Comparison of ENCODE assay signal across 8 cellular contexts in genomic region chr1:59697138-59697811, GRCh38.
DNase-seq lines count a peak whose midpoint lies in the region; FAIRE-seq and TF ChIP-seq lines count a peak whose summit lies in the region.

No MANE protein-coding gene starts in this region.

- CTCF ChIA-PET in endothelial cell of umbilical vein (lab: Charles Lee) = interaction anchor here (0.9 to 3.3 kb wide), 8 partner anchors 19 to 913 kb away, joined by 3 to 20 read pairs (median 10); partner anchors contain the start of gene JUN

- no peak for TF ChIP-seq POLR2A in endothelial cell of umbilical vein (IDR thresholded peaks at IDR 0.05; ENCODE audit: low read depth, low read length)

- POLR2A ChIA-PET in endothelial cell of umbilical vein (lab: Charles Lee) = no interaction called here

- intact Hi-C loops in endothelial cell of umbilical vein (cut with micrococcal nuclease) (loop anchor here (5.0 kb wide), 1 partner anchor 1180 kb away; no protein-coding TSS in a partner anchor), kidney (cut with DNase I) (no loop called here)

- peak overlapping the region; percentile 75 for H2AFZ ChIP-seq in endothelial cell of umbilical vein (ENCODE audit: low read depth, low read length)

- H3K27me3 ChIP-seq in endothelial cell of umbilical vein (ENCODE audit: control insufficient read depth in 2 of 2, insufficient read depth in 2 of 2, low read length in 2 of 2) (no peaks in the 10 kb centered on the region), brain microvascular endothelial cell (replicated peaks) (no peaks in the 10 kb centered on the region)

- no peaks in the 10 kb centered on the region for H4K20me1 ChIP-seq in endothelial cell of umbilical vein (replicated peaks; ENCODE audit: control insufficient read depth, extremely low read depth, insufficient read depth, low read length)

- H3K4me2 ChIP-seq in endothelial cell of umbilical vein (ENCODE audit: insufficient read depth, low read length) = no peak overlapping the region

- FAIRE-seq in endothelial cell of umbilical vein (lab: Jason Lieb, UNC) = no peak
- FAIRE-seq in kidney (lab: Jason Lieb, UNC) = no peak

- H3K4me3 ChIP-seq in endothelial cell of umbilical vein (replicated peaks in 1 of 3; ENCODE audit: insufficient read depth in 1 of 3, low read depth in 1 of 3, low read length in 3 of 3) (no peak overlapping the region), kidney (ENCODE audit: low read length in 2 of 2) (no peak overlapping the region), brain microvascular endothelial cell (ENCODE audit: low read depth, low read length) (no peak overlapping the region)

- H3K79me2 ChIP-seq in endothelial cell of umbilical vein (ENCODE audit: control insufficient read depth, insufficient read depth, low read length) = no peaks in the 10 kb centered on the region

- no peaks in the 10 kb centered on the region for H3K36me3 ChIP-seq in endothelial cell of umbilical vein (ENCODE audit: control insufficient read depth in 2 of 2, extremely low read depth in 1 of 2, insufficient read depth in 2 of 2, low read length in 2 of 2)
- no peaks in the 10 kb centered on the region for H3K36me3 ChIP-seq in kidney (ENCODE audit: control insufficient read depth in 1 of 2, insufficient read depth in 2 of 2, low read length in 2 of 2)
- H3K36me3 ChIP-seq in brain microvascular endothelial cell (replicated peaks) = no peaks in the 10 kb centered on the region

- TF ChIP-seq CTCF in endothelial cell of umbilical vein (IDR thresholded peaks at IDR 0.05; ENCODE audit: extremely low read depth in 1 of 2, insufficient read depth in 1 of 2, low read depth in 1 of 2, low read length in 2 of 2) (no peak), kidney (IDR thresholded peaks at IDR 0.05; ENCODE audit: borderline replicate concordance, extremely low read depth, insufficient read depth) (no peak), brain microvascular endothelial cell (IDR thresholded peaks at IDR 0.05; ENCODE audit: low read depth, low read length, missing control alignments) (no peak)

- no peak overlapping the region for H3K27ac ChIP-seq in endothelial cell of umbilical vein (ENCODE audit: insufficient read depth, low read depth, low read length)
- no peak overlapping the region for H3K27ac ChIP-seq in kidney (ENCODE audit: low read depth in 2 of 2, low read length in 2 of 2)
- no peak overlapping the region for H3K27ac ChIP-seq in brain microvascular endothelial cell

- in situ Hi-C loops in brain microvascular endothelial cell (cut with HindIII; ENCODE audit: low pct_ligation_motif_present, low sequenced_read_pairs) = loop anchor here (25.0 kb wide), 1 partner anchor 935 kb away; no protein-coding TSS in a partner anchor

- no peaks in the 10 kb centered on the region for H3K4me1 ChIP-seq in endothelial cell of umbilical vein (ENCODE audit: control insufficient read depth, extremely low read depth, insufficient read depth, low read length)
- H3K4me1 ChIP-seq in kidney (ENCODE audit: control insufficient read depth in 1 of 2, insufficient read depth in 1 of 2, low read depth in 1 of 2, low read length in 2 of 2) = peaks cover 0 to 3% of the 10 kb centered on the region in 2 donors

- H3K9me3 ChIP-seq in endothelial cell of umbilical vein (replicated peaks; ENCODE audit: control insufficient read depth, insufficient read depth, low read length) = no peaks in the 10 kb centered on the region
- no peaks in the 10 kb centered on the region for H3K9me3 ChIP-seq in kidney (ENCODE audit: control insufficient read depth in 1 of 2, low read length in 2 of 2)

- BruUV-seq in endothelial cell of umbilical vein (replicated peaks; lab: Mats Ljungman, UMichigan) = no TSS peak

- H3K9ac ChIP-seq in endothelial cell of umbilical vein (replicated peaks; ENCODE audit: extremely low read depth, insufficient read depth, low read length) (no peak overlapping the region), kidney (ENCODE audit: low read length in 2 of 2) (no peak overlapping the region)

- H3K9me1 ChIP-seq in endothelial cell of umbilical vein (replicated peaks; ENCODE audit: control insufficient read depth, extremely low read depth, insufficient read depth, low read length) = no peaks in the 10 kb centered on the region

- dilution Hi-C loops in endothelial cell of umbilical vein (cut with MboI; ENCODE audit: extremely low pct_ligation_motif_present, low sequenced_read_pairs) = no loop called here

- peak; percentile 41 for DNase-seq in stimulated activated CD4-positive, alpha-beta T cell treated with anti-CD3 and anti-CD28 coated beads, Interleukin-15, amount 100 ng/mL, for 24 hours
- no peak for DNase-seq in stimulated activated CD4-positive, alpha-beta T cell treated with anti-CD3 and anti-CD28 coated beads, Interleukin-4, amount 100 ng/mL, for 4 hours
- DNase-seq in NOMO-1 (lab: John Stamatoyannopoulos, UW; ENCODE audit: unreplicated experiment in 2 of 2) = peak; percentile 66 to 68
- peak; percentile 42 for DNase-seq in endothelial cell of umbilical vein (ENCODE audit: low read depth, low spot score)
- no peak for DNase-seq in iPS-NIHi7 (ENCODE audit: extremely low spot score)
- no peak for DNase-seq in kidney
- DNase-seq in brain microvascular endothelial cell = no peak
- no peak for DNase-seq in NCI-H1092 treated with DMSO at 0.1 percent for 48 hours (lab: John Stamatoyannopoulos, UW)

TF ChIP-seq in endothelial cell of umbilical vein, 7 proteins besides CTCF, POLR2A, EP300 and RAD21:
- no peak for TF ChIP-seq FOS (IDR thresholded peaks at IDR 0.05; ENCODE audit: borderline replicate concordance, insufficient read depth, low read length)
- no peak for TF ChIP-seq EZH2 (IDR thresholded peaks at IDR 0.05; ENCODE audit: borderline replicate concordance, low read depth, low read length, severe bottlenecking)
- no peak for TF ChIP-seq JUN (IDR thresholded peaks at IDR 0.05; ENCODE audit: borderline replicate concordance, insufficient read depth, insufficient read length, low read depth)
- TF ChIP-seq MAX (IDR thresholded peaks at IDR 0.05; ENCODE audit: insufficient read depth, insufficient read length) = no peak
- TF ChIP-seq POLR2AphosphoS5 (IDR thresholded peaks at IDR 0.05; ENCODE audit: insufficient read depth, low read depth, low read length) = no peak
- TF ChIP-seq GATA2 (IDR thresholded peaks at IDR 0.05; ENCODE audit: insufficient read depth, insufficient read length, low read depth, low read length) = no peak
- TF ChIP-seq MYC (IDR thresholded peaks at IDR 0.05; ENCODE audit: low read depth, low read length) = no peak
TF ChIP-seq in endothelial cell of umbilical vein: peak in this region for 0.

Comparison
In these comparisons a context has a peak if more than half of its experiments do, and no peak if none do; other contexts are left out.
1. DNase-seq: peak in stimulated activated CD4-positive, alpha-beta T cell treated with anti-CD3 and anti-CD28 coated beads, Interleukin-15, amount 100 ng/mL, for 24 hours (single experiment), NOMO-1 (2 of 2) and endothelial cell of umbilical vein (single experiment); none in stimulated activated CD4-positive, alpha-beta T cell treated with anti-CD3 and anti-CD28 coated beads, Interleukin-4, amount 100 ng/mL, for 4 hours (0 of 2), iPS-NIHi7 (single experiment), kidney (single experiment), brain microvascular endothelial cell (single experiment) and NCI-H1092 treated with DMSO at 0.1 percent for 48 hours (single experiment).